Comparison of ENCODE assay signal across 15 cellular contexts in the genomic region with DNA sequence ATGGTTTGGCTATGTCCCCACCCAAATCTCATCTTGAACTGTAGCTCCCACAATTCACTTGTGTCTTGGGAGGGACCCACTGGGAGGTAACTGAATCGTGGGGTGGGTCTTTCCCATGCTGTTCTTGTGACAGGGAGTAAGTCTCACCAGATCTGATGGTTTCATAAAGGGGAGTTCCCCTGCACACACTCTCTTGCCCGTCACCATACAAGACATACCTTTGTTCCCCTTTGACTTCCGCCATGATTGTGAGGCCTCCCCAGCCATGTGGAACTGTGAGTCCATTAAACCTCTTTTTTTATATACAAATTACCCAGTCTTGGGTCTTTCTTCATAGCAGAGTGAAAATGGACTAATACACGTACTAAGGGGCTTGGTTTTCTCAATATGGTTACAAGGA.
DNase-seq lines count a peak whose midpoint lies in the region; ATAC-seq and TF ChIP-seq lines count a peak whose summit lies in the region.
"Had no signal": no experiment of that assay in that cellular context is flagged by ENCODE, and none has a peak within 500 bp of the region (broad histone marks: within the 10 kb centered on the region; RNA-seq: fewer than 3 reads in every experiment).

No MANE protein-coding gene starts in this region.

- peaks cover 89% of the 10 kb centered on the region for H3K4me1 Mint-ChIP-seq in activated naive CD4-positive, alpha-beta T cell treated with anti-CD3 and anti-CD28 coated beads, Interleukin-2, amount 50 U/mL, for 24 hours
- H3K4me1 Mint-ChIP-seq in memory B cell: peaks cover 21% of the 10 kb centered on the region

- ATAC-seq in memory B cell (ENCODE audit: low read depth) (peak; percentile 50), GM21447 (IDR thresholded peaks at IDR 0.05; ENCODE audit: unreplicated experiment) (no peak)
- ATAC-seq: GM12878, K562 had no signal

- H3K36me3 Mint-ChIP-seq in activated naive CD4-positive, alpha-beta T cell treated with anti-CD3 and anti-CD28 coated beads, Interleukin-2, amount 50 U/mL, for 24 hours: peaks cover 20% of the 10 kb centered on the region
- H3K36me3 Mint-ChIP-seq in memory B cell: peaks cover 18% of the 10 kb centered on the region

- CTCF ChIA-PET in RWPE1 (lab: Yijun Ruan, JAX): no interaction called here

- H3K27ac Mint-ChIP-seq in activated naive CD4-positive, alpha-beta T cell treated with anti-CD3 and anti-CD28 coated beads, Interleukin-2, amount 50 U/mL, for 24 hours: peak overlapping the region; percentile 74
- H3K27ac Mint-ChIP-seq in memory B cell: no peak overlapping the region

- DNase-seq in activated naive CD4-positive, alpha-beta T cell treated with anti-CD3 and anti-CD28 coated beads, Interleukin-2, amount 50 U/mL, for 16 hours: no peak
- DNase-seq in RWPE1 (ENCODE audit: low spot score): no peak
- no peak for DNase-seq in memory B cell (ENCODE audit: low spot score in 2 of 2)
- no peak for DNase-seq in T-helper 2 cell
- no peak for DNase-seq in A172 (ENCODE audit: low spot score)
- DNase-seq: AML-193; CD4-positive, alpha-beta memory T cell; DMS79; HCEC 1CT had no signal

- no peaks in the 10 kb centered on the region for H3K27me3 Mint-ChIP-seq in activated naive CD4-positive, alpha-beta T cell treated with anti-CD3 and anti-CD28 coated beads, Interleukin-2, amount 50 U/mL, for 24 hours
- no peaks in the 10 kb centered on the region for H3K27me3 Mint-ChIP-seq in memory B cell
- H3K27me3 Mint-ChIP-seq: CD4-positive, alpha-beta memory T cell had no signal

- H3K27ac ChIP-seq in RWPE1: 0 out of 2 replicates have a peak overlapping the region, but pooled peaks have one; percentile 24
- H3K27ac ChIP-seq: 22Rv1, C4-2B had no signal

- no peak for TF ChIP-seq CTCF in RWPE1 (conservative IDR thresholded peaks at IDR 0.05; ENCODE audit: low read depth)

- H3K9me3 Mint-ChIP-seq in activated naive CD4-positive, alpha-beta T cell treated with anti-CD3 and anti-CD28 coated beads, Interleukin-2, amount 50 U/mL, for 24 hours: no peaks in the 10 kb centered on the region
- peaks cover 1% of the 10 kb centered on the region for H3K9me3 Mint-ChIP-seq in memory B cell

- POLR2A ChIA-PET in RWPE1 (lab: Yijun Ruan, JAX; ENCODE audit: low non-redundant PET): no interaction called here

- H3K4me3 Mint-ChIP-seq in activated naive CD4-positive, alpha-beta T cell treated with anti-CD3 and anti-CD28 coated beads, Interleukin-2, amount 50 U/mL, for 24 hours: no peak overlapping the region
- H3K4me3 Mint-ChIP-seq in memory B cell: no peak overlapping the region
- H3K4me3 Mint-ChIP-seq: CD4-positive, alpha-beta memory T cell had no signal
